4 cellular contexts compared by ENCODE assay signal in genomic region chr18:77935342-77935741, GRCh38.
TF ChIP-seq lines count a peak whose summit lies in the region.

No MANE protein-coding gene starts in this region.

TF ChIP-seq in HepG2, 621 proteins besides CTCF, POLR2A, EP300 and RAD21:
- peak; percentile 72; the same call in 1 of the 2 replicates for TF ChIP-seq ZNF317 (CRISPR knock-in tag; IDR thresholded peaks at IDR 0.05)
- no peak for TF ChIP-seq ZNF570 (CRISPR knock-in tag; IDR thresholded peaks at IDR 0.05; ENCODE audit: borderline replicate concordance)

TF ChIP-seq in HEK293, 187 proteins besides CTCF, POLR2A, EP300 and RAD21:
- TF ChIP-seq GLIS1 (tag by site-specific recombination; IDR thresholded peaks at IDR 0.05) (no peak), SETDB1 (IDR thresholded peaks at IDR 0.05; ENCODE audit: insufficient read length, low read length) (peak; percentile 72)

TF ChIP-seq in WTC11, 78 proteins besides CTCF, POLR2A, EP300 and RAD21:
- TF ChIP-seq IRF2 (CRISPR knock-in tag; IDR thresholded peaks at IDR 0.05; ENCODE audit: borderline replicate concordance, low read depth) = no peak
- TF ChIP-seq ZNF317 (CRISPR knock-in tag; IDR thresholded peaks at IDR 0.05; ENCODE audit: borderline replicate concordance, low read depth) = 0 out of 2 replicates have a peak, but pooled peaks have one; percentile 67
TF ChIP-seq in WTC11: peak in this region for 1.

TF ChIP-seq in K562, 482 proteins besides CTCF, POLR2A, EP300 and RAD21:
- TF ChIP-seq ZBTB34 (CRISPR knock-in tag; IDR thresholded peaks at IDR 0.05) = no peak
- no peak for TF ChIP-seq CC2D1A (IDR thresholded peaks at IDR 0.05)
- peak; percentile 63; the same call in 1 of the 2 replicates for TF ChIP-seq TRIM28 (IDR thresholded peaks at IDR 0.05)
- TF ChIP-seq ZBTB1 (CRISPR knock-in tag; IDR thresholded peaks at IDR 0.05; ENCODE audit: borderline replicate concordance, low read depth) = no peak
